19 cellular contexts compared by ENCODE assay signal in the genomic region with DNA sequence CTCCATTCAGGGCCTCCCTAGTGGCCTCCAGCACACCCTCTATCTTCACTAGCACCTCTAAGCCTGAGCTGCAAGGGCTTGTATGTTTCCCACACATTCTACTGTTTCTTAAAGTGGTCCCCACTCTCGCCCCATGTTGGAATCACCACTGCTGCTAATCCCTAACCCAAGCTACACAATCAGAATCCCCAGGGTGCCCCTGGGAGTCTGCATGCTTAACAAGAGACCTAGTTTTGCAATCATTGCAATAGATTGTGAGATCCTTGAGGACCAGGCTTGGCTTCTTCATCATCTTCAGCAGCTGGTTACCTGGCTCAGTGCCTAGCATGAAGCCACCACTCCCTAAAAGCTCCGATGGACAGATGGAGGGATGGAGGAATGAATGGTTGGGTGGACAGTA.
DNase-seq lines count a peak whose midpoint lies in the region; ATAC-seq and TF ChIP-seq lines count a peak whose summit lies in the region.
"Had no signal": no experiment of that assay in that cellular context is flagged by ENCODE, and none has a peak within 500 bp of the region (broad histone marks: within the 10 kb centered on the region; RNA-seq: fewer than 3 reads in every experiment).

No MANE protein-coding gene starts in this region.

- H4K8ac ChIP-seq in mesendoderm (ENCODE audit: low read depth, low read length): no peak overlapping the region

- H3K18ac ChIP-seq in mesendoderm (ENCODE audit: low read length): no peak overlapping the region

- WGBS in mesendoderm (ENCODE audit: extremely low coverage, insufficient coverage, low lambda C conversion rate): no CpG with 5 or more reads among the region's 2 CpGs

- H3K27me3 ChIP-seq in mesendoderm (ENCODE audit: insufficient read depth, low read length, poor library complexity): no peaks in the 10 kb centered on the region

- TF ChIP-seq CTCF in NB4 (IDR thresholded peaks at IDR 0.05; ENCODE audit: low read depth, low read length): no peak
- TF ChIP-seq CTCF in cardiac fibroblast (IDR thresholded peaks at IDR 0.05; ENCODE audit: low read depth, low read length): no peak

- H2AK5ac ChIP-seq in mesendoderm (ENCODE audit: low read length): no peak overlapping the region

- H3K4me3 ChIP-seq in NB4 (ENCODE audit: low read depth, low read length): no peak overlapping the region
- H3K4me3 ChIP-seq in cardiac fibroblast (replicated peaks in 1 of 2; ENCODE audit: low read depth in 2 of 2, low read length in 2 of 2): no peak overlapping the region
- H3K4me3 ChIP-seq in mesendoderm (ENCODE audit: low read length): no peak overlapping the region

- TF ChIP-seq POLR2A in NB4 (IDR thresholded peaks at IDR 0.05; ENCODE audit: extremely low read depth, insufficient read length): no peak

- no peak overlapping the region for H2BK15ac ChIP-seq in mesendoderm (replicated peaks; ENCODE audit: low read depth)

- no peak overlapping the region for H3K27ac ChIP-seq in mesendoderm (ENCODE audit: low read depth, low read length)

- no peaks in the 10 kb centered on the region for H3K36me3 ChIP-seq in mesendoderm (ENCODE audit: control insufficient read depth, insufficient read depth, low read length)

- H4K5ac ChIP-seq in mesendoderm (ENCODE audit: low read length): no peak overlapping the region

- H3K4me1 ChIP-seq in mesendoderm (ENCODE audit: control insufficient read depth, low read depth, low read length): peaks cover 9% of the 10 kb centered on the region

- H3K56ac ChIP-seq in mesendoderm (ENCODE audit: low read length): peak overlapping the region; percentile 10

- ATAC-seq in HG02571 (IDR thresholded peaks at IDR 0.05; ENCODE audit: unreplicated experiment): no peak
- ATAC-seq in HG02798 (IDR thresholded peaks at IDR 0.05; ENCODE audit: poor library complexity, unreplicated experiment): no peak

- H3K4me2 ChIP-seq in mesendoderm (ENCODE audit: low read length): no peak overlapping the region

- DNase-seq in NB4 (ENCODE audit: low read depth) (peak; percentile 25), cardiac fibroblast (ENCODE audit: low read depth in 2 of 2) (peak; percentile 47 to 52), fibroblast of peridontal ligament (ENCODE audit: extremely low read depth) (peak; percentile 56), mesendoderm (no peak)
- DNase-seq in activated CD8-positive, alpha-beta memory T cell treated with anti-CD3 and anti-CD28 coated beads for 24 hours: no peak
- DNase-seq: ACHN, AML-193, COR-L47, DMS 273 treated with DMSO at 0.1 percent for 48 hours, DND-41, H7, HFFc6, KG1, NCI-H1694 treated with DMSO at 0.1 percent for 48 hours, NCI-H510A, NCI-H774, RPMI8226 had no signal

- H3K4ac ChIP-seq in mesendoderm (ENCODE audit: low read depth, low read length): no peak overlapping the region

- H2BK120ac ChIP-seq in mesendoderm (ENCODE audit: low read depth, low read length): no peak overlapping the region

- no peak overlapping the region for H3K23ac ChIP-seq in mesendoderm (ENCODE audit: low read length)

- H3K9ac ChIP-seq in mesendoderm (ENCODE audit: low read length): no peak overlapping the region

- H3K79me2 ChIP-seq in mesendoderm (ENCODE audit: control insufficient read depth, insufficient read depth, low read length): no peaks in the 10 kb centered on the region

- no peak overlapping the region for H2BK5ac ChIP-seq in mesendoderm (ENCODE audit: low read length)

- no peaks in the 10 kb centered on the region for H3K79me1 ChIP-seq in mesendoderm (ENCODE audit: low read length)

Comparison
In these comparisons a context has a peak if more than half of its experiments do, and no peak if none do; other contexts are left out.
1. DNase-seq: peak in NB4 (single experiment), cardiac fibroblast (2 of 2) and fibroblast of peridontal ligament (single experiment); none in mesendoderm (single experiment) and activated CD8-positive, alpha-beta memory T cell treated with anti-CD3 and anti-CD28 coated beads for 24 hours (single experiment).